Comparison of ENCODE assay signal across 24 cellular contexts in genomic region chr3:42498034-42498433, GRCh38. TPM values are rescaled to one million over a fixed set of nuclear protein-coding genes. Genes with fewer than 3 reads are reported as not detected.
DNase-seq lines count a peak whose midpoint lies in the region; ATAC-seq and TF ChIP-seq lines count a peak whose summit lies in the region.
"Had no signal": no experiment of that assay in that cellular context is flagged by ENCODE, and none has a peak within 500 bp of the region (broad histone marks: within the 10 kb centered on the region; RNA-seq: fewer than 3 reads in every experiment).

No MANE protein-coding gene starts in this region.

- H3K27ac ChIP-seq in stomach (no peak overlapping the region), brain microvascular endothelial cell (no peak overlapping the region)
- H3K27ac ChIP-seq: body of pancreas had no signal

- peaks cover 69% of the 10 kb centered on the region for H3K27me3 Mint-ChIP-seq in activated naive CD4-positive, alpha-beta T cell treated with anti-CD3 and anti-CD28 coated beads, Interleukin-2, amount 10 ng/mL, durations not matched to agents 7 days and 5 days

- in situ Hi-C loops in brain microvascular endothelial cell (cut with HindIII; ENCODE audit: low pct_ligation_motif_present, low sequenced_read_pairs) = no loop called here

- CTCF ChIA-PET in activated naive CD4-positive, alpha-beta T cell treated with anti-CD3 and anti-CD28 coated beads, Interleukin-2, amount 10 ng/mL, durations not matched to agents 7 days and 5 days (lab: Charles Lee) = interaction anchor here (1.7 kb wide), 1 partner anchor 49 kb away, joined by 6 read pairs; no protein-coding TSS in a partner anchor

- H3K4me1 Mint-ChIP-seq in activated naive CD4-positive, alpha-beta T cell treated with anti-CD3 and anti-CD28 coated beads, Interleukin-2, amount 10 ng/mL, durations not matched to agents 7 days and 5 days = peaks cover 34% of the 10 kb centered on the region

- no peak overlapping the region for H3K4me3 ChIP-seq in stomach
- H3K4me3 ChIP-seq in brain microvascular endothelial cell (ENCODE audit: low read depth, low read length) = no peak overlapping the region
- H3K4me3 ChIP-seq: A549, body of pancreas had no signal

- TF ChIP-seq EP300 in stomach (IDR thresholded peaks at IDR 0.05) = no peak

- H3K9me3 Mint-ChIP-seq in activated naive CD4-positive, alpha-beta T cell treated with anti-CD3 and anti-CD28 coated beads, Interleukin-2, amount 10 ng/mL, durations not matched to agents 7 days and 5 days = no peaks in the 10 kb centered on the region
- H3K9me3 Mint-ChIP-seq: activated T-cell treated with anti-CD3 and anti-CD28 coated beads, Interleukin-2, amount 50 U/mL, for 4 hours; CD8-positive, alpha-beta memory T cell; effector memory CD8-positive, alpha-beta T cell; nephron had no signal

- 35 to 74% (median 52%) methylated on average over 1 of the region's 1 CpG for WGBS in stomach, 5 donors

- peaks cover 14 to 27% (median 23%) of the 10 kb centered on the region in 4 donors for H3K4me1 ChIP-seq in stomach

- H3K36me3 ChIP-seq in stomach = no peaks in the 10 kb centered on the region
- H3K36me3 ChIP-seq in brain microvascular endothelial cell (replicated peaks) = no peaks in the 10 kb centered on the region

- peak; percentile 11 for DNase-seq in activated naive CD4-positive, alpha-beta T cell treated with anti-CD3 and anti-CD28 coated beads, Interleukin-2, amount 10 ng/mL, durations not matched to agents 7 days and 5 days
- no peak for DNase-seq in activated naive CD4-positive, alpha-beta T cell treated with Interleukin-2 at 50 U/mL for 16 hours
- peak; percentile 29 for DNase-seq in activated CD8-positive, alpha-beta memory T cell treated with anti-CD3 and anti-CD28 coated beads, Interleukin-2, amount 50 U/mL, for 48 hours
- peak; percentile 12 for DNase-seq in left lobe of liver (ENCODE audit: low spot score)
- peak; percentile 3 for DNase-seq in stomach
- DNase-seq in NCI-H2227 treated with DMSO at 0.1 percent for 48 hours (lab: John Stamatoyannopoulos, UW) = no peak
- DNase-seq in brain microvascular endothelial cell = no peak
- no peak for DNase-seq in NCI-H1436 treated with DMSO at 0.1 percent for 48 hours (lab: John Stamatoyannopoulos, UW)
- DNase-seq: activated CD4-positive, alpha-beta T cell treated with anti-CD3 and anti-CD28 coated beads for 4 hours; activated naive CD4-positive, alpha-beta T cell; activated T-cell treated with anti-CD3 and anti-CD28 coated beads, Interleukin-2, amount 50 U/mL, for 4 hours; CD8-positive, alpha-beta memory T cell; DMS 273 treated with DMSO at 0.1 percent for 48 hours; effector memory CD8-positive, alpha-beta T cell; erythroblast; kidney; NCI-H1694; NCI-H446 treated with DMSO at 0.1 percent for 48 hours; NCI-H774; stimulated activated naive CD4-positive, alpha-beta T cell had no signal

- TF ChIP-seq CTCF in stomach (IDR thresholded peaks at IDR 0.05) (no peak), brain microvascular endothelial cell (IDR thresholded peaks at IDR 0.05; ENCODE audit: low read depth, low read length, missing control alignments) (no peak)

- TF ChIP-seq POLR2A in stomach (IDR thresholded peaks at IDR 0.05) = no peak

- no peaks in the 10 kb centered on the region for H3K36me3 Mint-ChIP-seq in activated naive CD4-positive, alpha-beta T cell treated with anti-CD3 and anti-CD28 coated beads, Interleukin-2, amount 10 ng/mL, durations not matched to agents 7 days and 5 days

- intact Hi-C loops in stomach (cut with DNase I; ENCODE audit: low total_unique reads) = no loop called here

- H3K27me3 ChIP-seq in stomach (peaks cover 0 to 47% (median 19%) of the 10 kb centered on the region in 3 donors), brain microvascular endothelial cell (replicated peaks) (no peaks in the 10 kb centered on the region)

- ATAC-seq in left lobe of liver = no peak
- ATAC-seq: activated T-cell treated with anti-CD3 and anti-CD28 coated beads, Interleukin-2, amount 50 U/mL, for 4 hours; body of pancreas; effector memory CD8-positive, alpha-beta T cell had no signal

- no peaks in the 10 kb centered on the region for H3K9me3 ChIP-seq in stomach
- H3K9me3 ChIP-seq: A549, body of pancreas had no signal

- no peak overlapping the region for H3K4me3 Mint-ChIP-seq in activated naive CD4-positive, alpha-beta T cell treated with anti-CD3 and anti-CD28 coated beads, Interleukin-2, amount 10 ng/mL, durations not matched to agents 7 days and 5 days
- H3K4me3 Mint-ChIP-seq: activated T-cell treated with anti-CD3 and anti-CD28 coated beads, Interleukin-2, amount 50 U/mL, for 4 hours; effector memory CD8-positive, alpha-beta T cell; nephron had no signal

- no peak overlapping the region for H3K27ac Mint-ChIP-seq in activated naive CD4-positive, alpha-beta T cell treated with anti-CD3 and anti-CD28 coated beads, Interleukin-2, amount 10 ng/mL, durations not matched to agents 7 days and 5 days
- H3K27ac Mint-ChIP-seq: CD8-positive, alpha-beta memory T cell; effector memory CD8-positive, alpha-beta T cell; nephron had no signal

RNA-seq across cellular contexts. Expression of gene VIPR1, which starts 4.4 kb away (rescaled TPM):
- total RNA-seq in left lobe of liver (27.0 TPM), stomach (100 to 1,000 TPM in 1 of 5 donors, 10 to 100 TPM in 3, 1 to 10 TPM in 1; 9.5 to 170 (median 14.0) TPM)
- polyA plus RNA-seq in stomach = 10 to 100 TPM in 1 of 3 donors, 1 to 10 TPM in 2; 2.2 to 10.0 (median 3.1) TPM
- total RNA-seq: HT1080 had no signal

Comparison
In these comparisons a context has a peak if more than half of its experiments do, and no peak if none do; other contexts are left out.
1. DNase-seq: peak in activated naive CD4-positive, alpha-beta T cell treated with anti-CD3 and anti-CD28 coated beads, Interleukin-2, amount 10 ng/mL, durations not matched to agents 7 days and 5 days (single experiment), activated CD8-positive, alpha-beta memory T cell treated with anti-CD3 and anti-CD28 coated beads, Interleukin-2, amount 50 U/mL, for 48 hours (single experiment), left lobe of liver (single experiment) and stomach (single experiment); none in activated naive CD4-positive, alpha-beta T cell treated with Interleukin-2 at 50 U/mL for 16 hours (single experiment), NCI-H2227 treated with DMSO at 0.1 percent for 48 hours (single experiment), brain microvascular endothelial cell (single experiment) and NCI-H1436 treated with DMSO at 0.1 percent for 48 hours (single experiment).